Comparison of ENCODE assay signal across 1 cellular context in the genomic region with DNA sequence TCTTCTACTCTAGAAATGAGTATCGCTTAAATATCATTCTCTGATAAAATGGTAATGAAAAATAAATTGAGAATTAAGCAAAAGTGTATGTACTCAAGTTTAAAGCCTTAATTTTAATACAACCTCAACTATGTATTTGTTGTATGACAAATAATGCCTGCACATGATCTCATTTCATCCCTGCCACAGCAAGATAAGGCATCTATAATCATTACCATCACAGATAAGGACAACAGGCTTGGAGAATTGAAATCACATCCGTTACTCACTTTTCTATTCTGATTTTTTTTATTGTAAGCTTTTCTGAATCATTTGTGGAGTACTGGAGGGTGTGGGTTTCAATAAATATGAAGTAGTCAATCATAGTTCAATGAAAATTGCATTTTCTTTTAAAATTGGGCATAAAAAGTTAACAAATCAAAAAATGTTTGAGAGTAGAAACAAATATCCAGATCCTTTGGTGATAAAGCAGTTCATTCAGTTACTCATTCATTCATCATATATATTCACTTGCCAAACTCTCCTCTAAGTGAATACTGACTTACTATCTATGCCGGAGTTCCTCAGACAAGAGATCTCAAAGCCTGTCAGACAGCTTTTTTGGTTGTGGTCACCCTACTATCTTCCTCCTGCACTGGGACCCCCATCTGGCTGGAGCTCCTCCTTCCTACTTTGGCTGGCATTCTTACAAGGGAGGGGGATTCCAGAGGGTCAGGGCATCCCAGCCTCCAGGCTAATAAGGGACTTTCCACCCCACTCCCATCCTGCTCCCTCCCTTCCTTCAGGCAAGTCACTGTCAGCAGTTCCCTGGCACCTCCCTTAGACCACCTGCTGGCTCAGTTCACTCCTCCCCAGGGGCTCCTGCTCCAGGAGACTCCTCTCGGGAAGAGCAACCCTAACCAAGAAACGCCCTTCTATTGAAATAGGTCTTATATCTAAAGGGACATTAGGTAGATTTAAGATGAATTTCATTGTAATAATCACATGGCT.
TF ChIP-seq lines count a peak whose summit lies in the region.

No MANE protein-coding gene starts in this region.

TF ChIP-seq in SK-N-SH, 30 proteins besides CTCF, POLR2A, EP300 and RAD21 (continued from another document):
- TF ChIP-seq TAF1 (IDR thresholded peaks at IDR 0.05; ENCODE audit: borderline replicate concordance, low read depth, low read length), result no peak
